Comparison of ENCODE assay signal across 14 cellular contexts in genomic region chr4:87079967-87080366, GRCh38.
A peak's percentile ranks its signal among the peaks of the same experiment; 100 is the strongest.
DNase-seq lines count a peak whose midpoint lies in the region; ATAC-seq lines count a peak whose summit lies in the region.
"Had no signal": no experiment of that assay in that cellular context is flagged by ENCODE, and none has a peak within 500 bp of the region (broad histone marks: within the 10 kb centered on the region; RNA-seq: fewer than 3 reads in every experiment).

No MANE protein-coding gene starts in this region.

- H3K27ac ChIP-seq in caudate nucleus (ENCODE audit: low read depth, low read length), result peak overlapping the region; percentile 46
- H3K27ac ChIP-seq in mesendoderm (ENCODE audit: low read depth, low read length), result no peak overlapping the region
- H3K27ac ChIP-seq in temporal lobe (ENCODE audit: low read depth, low read length), result peak overlapping the region; percentile 23

- H2BK5ac ChIP-seq in mesendoderm (ENCODE audit: low read length), result no peak overlapping the region

- H3K4me3 Mint-ChIP-seq in stimulated activated naive B cell treated with anti-CD40 and anti-IgM and Interleukin-4, amounts not matched to agents 10 μg/mL and 1 μg/mL and 100 μg/mL, for 72 hours, result no peak overlapping the region
- H3K4me3 Mint-ChIP-seq: activated CD8-positive, alpha-beta T cell treated with anti-CD3 and anti-CD28 coated beads, Interleukin-2, amount 10 ng/mL, durations not matched to agents 7 days and 5 days; stimulated activated naive CD8-positive, alpha-beta T cell treated with anti-CD3 and anti-CD28 coated beads, Interleukin-15, Interleukin-2, amounts not matched to agents 100 ng/mL and 50 ng/mL, for 24 hours had no signal

- no peaks in the 10 kb centered on the region for H3K27me3 ChIP-seq in mesendoderm (ENCODE audit: insufficient read depth, low read length, poor library complexity)

- H3K9ac ChIP-seq in mesendoderm (ENCODE audit: low read length), result no peak overlapping the region

- WGBS in mesendoderm (ENCODE audit: extremely low coverage, insufficient coverage, low lambda C conversion rate), result no CpG with 5 or more reads among the region's 2 CpGs

- peaks cover 13% of the 10 kb centered on the region for H3K4me1 ChIP-seq in mesendoderm (ENCODE audit: control insufficient read depth, low read depth, low read length)

- H3K4me2 ChIP-seq in mesendoderm (ENCODE audit: low read length), result no peak overlapping the region

- H3K4me1 Mint-ChIP-seq in stimulated activated naive B cell treated with anti-CD40 and anti-IgM and Interleukin-4, amounts not matched to agents 10 μg/mL and 1 μg/mL and 100 μg/mL, for 72 hours, result peaks cover 16 to 43% of the 10 kb centered on the region in 2 donors

- no peak overlapping the region for H3K27ac Mint-ChIP-seq in stimulated activated naive B cell treated with anti-CD40 and anti-IgM and Interleukin-4, amounts not matched to agents 10 μg/mL and 1 μg/mL and 100 μg/mL, for 72 hours
- H3K27ac Mint-ChIP-seq: activated CD8-positive, alpha-beta T cell treated with anti-CD3 and anti-CD28 coated beads, Interleukin-2, amount 10 ng/mL, durations not matched to agents 7 days and 5 days; stimulated activated naive CD8-positive, alpha-beta T cell treated with anti-CD3 and anti-CD28 coated beads, Interleukin-15, Interleukin-2, amounts not matched to agents 100 ng/mL and 50 ng/mL, for 24 hours had no signal

- no peak overlapping the region for H3K56ac ChIP-seq in mesendoderm (ENCODE audit: low read length)

- H4K8ac ChIP-seq in mesendoderm (ENCODE audit: low read depth, low read length), result no peak overlapping the region

- no peak overlapping the region for H2BK120ac ChIP-seq in mesendoderm (ENCODE audit: low read depth, low read length)

- no peak overlapping the region for H3K4me3 ChIP-seq in mesendoderm (ENCODE audit: low read length)

- H3K27me3 Mint-ChIP-seq in stimulated activated naive B cell treated with anti-CD40 and anti-IgM and Interleukin-4, amounts not matched to agents 10 μg/mL and 1 μg/mL and 100 μg/mL, for 72 hours, result no peaks in the 10 kb centered on the region
- H3K27me3 Mint-ChIP-seq: stimulated activated naive CD8-positive, alpha-beta T cell treated with anti-CD3 and anti-CD28 coated beads, Interleukin-15, Interleukin-2, amounts not matched to agents 100 ng/mL and 50 ng/mL, for 24 hours had no signal

- no peak overlapping the region for H2BK15ac ChIP-seq in mesendoderm (replicated peaks; ENCODE audit: low read depth)

- H3K18ac ChIP-seq in mesendoderm (ENCODE audit: low read length), result no peak overlapping the region

- DNase-seq in Kasumi-1 (lab: John Stamatoyannopoulos, UW) (peak; percentile 59 to 75), caudate nucleus (lab: John Stamatoyannopoulos, UW) (no peak), mesendoderm (peak; percentile 53), COLO668 (lab: John Stamatoyannopoulos, UW; ENCODE audit: unreplicated experiment) (no peak)
- no peak for DNase-seq in activated CD4-positive, alpha-beta T cell treated with anti-CD3 and anti-CD28 coated beads for 1 hour
- no peak for DNase-seq in stimulated activated naive CD4-positive, alpha-beta T cell treated with Interleukin-2 at 50 U/mL for 16 hours (lab: John Stamatoyannopoulos, UW)
- DNase-seq in stimulated activated naive B cell treated with anti-CD40 and anti-IgM and Interleukin-4, amounts not matched to agents 10 μg/mL and 1 μg/mL and 100 μg/mL, for 72 hours, result no peak
- DNase-seq: activated CD8-positive, alpha-beta T cell treated with anti-CD3 and anti-CD28 coated beads, Interleukin-2, amount 10 ng/mL, durations not matched to agents 7 days and 5 days; NCI-H1417 treated with DMSO at 0.1 percent for 48 hours; NCI-H524; RPMI8226; stimulated activated CD4-positive, alpha-beta T cell treated with anti-CD3 and anti-CD28 coated beads, Interleukin-4, amount 100 ng/mL, for 4 hours had no signal

- H2AK5ac ChIP-seq in mesendoderm (ENCODE audit: low read length), result no peak overlapping the region

- H3K36me3 ChIP-seq in mesendoderm (ENCODE audit: control insufficient read depth, insufficient read depth, low read length), result no peaks in the 10 kb centered on the region

- no peak for ATAC-seq in stimulated activated naive B cell treated with anti-CD40 and anti-IgM and Interleukin-4, amounts not matched to agents 10 μg/mL and 1 μg/mL and 100 μg/mL, for 72 hours (replicated peaks)
- ATAC-seq: activated CD8-positive, alpha-beta T cell treated with anti-CD3 and anti-CD28 coated beads, Interleukin-2, amount 10 ng/mL, durations not matched to agents 7 days and 5 days had no signal

- H3K79me1 ChIP-seq in mesendoderm (ENCODE audit: low read length), result peaks cover 10% of the 10 kb centered on the region

- no peaks in the 10 kb centered on the region for H3K9me3 Mint-ChIP-seq in stimulated activated naive B cell treated with anti-CD40 and anti-IgM and Interleukin-4, amounts not matched to agents 10 μg/mL and 1 μg/mL and 100 μg/mL, for 72 hours
- H3K9me3 Mint-ChIP-seq: stimulated activated naive CD8-positive, alpha-beta T cell treated with anti-CD3 and anti-CD28 coated beads, Interleukin-15, Interleukin-2, amounts not matched to agents 100 ng/mL and 50 ng/mL, for 24 hours had no signal

- H3K4ac ChIP-seq in mesendoderm (ENCODE audit: low read depth, low read length), result no peak overlapping the region

- H3K79me2 ChIP-seq in mesendoderm (ENCODE audit: control insufficient read depth, insufficient read depth, low read length), result peaks cover 15% of the 10 kb centered on the region

- H3K23ac ChIP-seq in mesendoderm (ENCODE audit: low read length), result no peak overlapping the region

- no peak overlapping the region for H4K5ac ChIP-seq in mesendoderm (ENCODE audit: low read length)

- peaks cover 7 to 12% of the 10 kb centered on the region in 2 donors for H3K36me3 Mint-ChIP-seq in stimulated activated naive B cell treated with anti-CD40 and anti-IgM and Interleukin-4, amounts not matched to agents 10 μg/mL and 1 μg/mL and 100 μg/mL, for 72 hours

Comparison
In these comparisons a context has a peak if more than half of its experiments do, and no peak if none do; other contexts are left out.
1. DNase-seq: peak in Kasumi-1 (2 of 2) and mesendoderm (single experiment); none in caudate nucleus (0 of 61), activated CD4-positive, alpha-beta T cell treated with anti-CD3 and anti-CD28 coated beads for 1 hour (single experiment), stimulated activated naive CD4-positive, alpha-beta T cell treated with Interleukin-2 at 50 U/mL for 16 hours (single experiment), COLO668 (single experiment) and stimulated activated naive B cell treated with anti-CD40 and anti-IgM and Interleukin-4, amounts not matched to agents 10 μg/mL and 1 μg/mL and 100 μg/mL, for 72 hours (single experiment).